Comparison of ENCODE assay signal across 21 cellular contexts in genomic region chrX:99242001-99242400, GRCh38.
"Had no signal": no experiment of that assay in that cellular context is flagged by ENCODE, and none has a peak within 500 bp of the region (broad histone marks: within the 10 kb centered on the region; RNA-seq: fewer than 3 reads in every experiment).

No MANE protein-coding gene starts in this region.

- H3K9me3 ChIP-seq: mucosa of descending colon, prostate gland, right atrium auricular region, tibial artery, uterus had no signal

- H3K36me3 Mint-ChIP-seq: activated CD4-positive, alpha-beta memory T cell treated with anti-CD3 and anti-CD28 coated beads for 36 hours; activated naive CD8-positive, alpha-beta T cell treated with anti-CD3 and anti-CD28 coated beads for 36 hours; naive B cell had no signal

- H3K27me3 ChIP-seq: right atrium auricular region, tibial artery, uterus had no signal

- H3K9me3 Mint-ChIP-seq: activated CD4-positive, alpha-beta memory T cell treated with anti-CD3 and anti-CD28 coated beads for 36 hours; activated naive CD8-positive, alpha-beta T cell treated with anti-CD3 and anti-CD28 coated beads for 36 hours; activated T-helper 17 cell treated with anti-CD3 and anti-CD28 coated beads, Interleukin-2, amount 50 U/mL, for 72 hours; effector memory CD8-positive, alpha-beta T cell had no signal

- H3K27ac ChIP-seq: prostate gland, right atrium auricular region, tibial artery, uterus, WERI-Rb-1 had no signal

- H3K4me3 Mint-ChIP-seq: activated CD4-positive, alpha-beta memory T cell treated with anti-CD3 and anti-CD28 coated beads for 36 hours; activated naive CD8-positive, alpha-beta T cell treated with anti-CD3 and anti-CD28 coated beads for 36 hours; activated T-helper 17 cell treated with anti-CD3 and anti-CD28 coated beads, Interleukin-2, amount 50 U/mL, for 72 hours; effector memory CD8-positive, alpha-beta T cell; naive B cell; neural crest cell had no signal

- H3K27me3 Mint-ChIP-seq: activated CD4-positive, alpha-beta memory T cell treated with anti-CD3 and anti-CD28 coated beads for 36 hours; activated naive CD8-positive, alpha-beta T cell treated with anti-CD3 and anti-CD28 coated beads for 36 hours; activated T-helper 17 cell treated with anti-CD3 and anti-CD28 coated beads, Interleukin-2, amount 50 U/mL, for 72 hours; effector memory CD8-positive, alpha-beta T cell; naive B cell had no signal

- ATAC-seq: activated T-helper 17 cell treated with anti-CD3 and anti-CD28 coated beads, Interleukin-2, amount 50 U/mL, for 72 hours; effector memory CD8-positive, alpha-beta T cell; left ventricle myocardium superior; mucosa of descending colon; stimulated activated naive CD8-positive, alpha-beta T cell treated with anti-CD3 and anti-CD28 coated beads, Interleukin-15, Interleukin-2, amounts not matched to agents 100 U/mL and 50 U/mL, for 24 hours had no signal

- DNase-seq: activated CD4-positive, alpha-beta memory T cell treated with anti-CD3 and anti-CD28 coated beads for 36 hours; activated CD4-positive, alpha-beta T cell treated with anti-CD3 and anti-CD28 coated beads for 4 hours; activated naive CD4-positive, alpha-beta T cell; activated naive CD8-positive, alpha-beta T cell treated with anti-CD3 and anti-CD28 coated beads for 36 hours; activated T-cell treated with anti-CD3 and anti-CD28 coated beads for 4 hours; amniotic stem cell; effector memory CD8-positive, alpha-beta T cell; kidney glomerular epithelial cell; left ventricle myocardium superior; mucosa of descending colon; naive B cell; stimulated activated CD4-positive, alpha-beta T cell treated with anti-CD3 and anti-CD28 coated beads, Interleukin-2, amount 100 ng/mL, for 24 hours; stimulated activated naive CD8-positive, alpha-beta T cell treated with anti-CD3 and anti-CD28 coated beads, Interleukin-15, Interleukin-2, amounts not matched to agents 100 U/mL and 50 U/mL, for 24 hours; substantia nigra; tibial artery; uterus; WERI-Rb-1 had no signal

- H3K4me3 ChIP-seq: mucosa of descending colon, prostate gland, right atrium auricular region, tibial artery, uterus had no signal

- H3K36me3 ChIP-seq: prostate gland, right atrium auricular region, tibial artery, uterus, WERI-Rb-1 had no signal

- H3K4me1 ChIP-seq: prostate gland, right atrium auricular region, tibial artery, uterus had no signal

- H3K27ac Mint-ChIP-seq: activated CD4-positive, alpha-beta memory T cell treated with anti-CD3 and anti-CD28 coated beads for 36 hours; activated naive CD8-positive, alpha-beta T cell treated with anti-CD3 and anti-CD28 coated beads for 36 hours; activated T-helper 17 cell treated with anti-CD3 and anti-CD28 coated beads, Interleukin-2, amount 50 U/mL, for 72 hours; effector memory CD8-positive, alpha-beta T cell; naive B cell had no signal

- H3K4me1 Mint-ChIP-seq: activated naive CD8-positive, alpha-beta T cell treated with anti-CD3 and anti-CD28 coated beads for 36 hours; activated T-helper 17 cell treated with anti-CD3 and anti-CD28 coated beads, Interleukin-2, amount 50 U/mL, for 72 hours; naive B cell; neural crest cell had no signal
